ENCODE assay signal across 1 cellular context in the genomic region with DNA sequence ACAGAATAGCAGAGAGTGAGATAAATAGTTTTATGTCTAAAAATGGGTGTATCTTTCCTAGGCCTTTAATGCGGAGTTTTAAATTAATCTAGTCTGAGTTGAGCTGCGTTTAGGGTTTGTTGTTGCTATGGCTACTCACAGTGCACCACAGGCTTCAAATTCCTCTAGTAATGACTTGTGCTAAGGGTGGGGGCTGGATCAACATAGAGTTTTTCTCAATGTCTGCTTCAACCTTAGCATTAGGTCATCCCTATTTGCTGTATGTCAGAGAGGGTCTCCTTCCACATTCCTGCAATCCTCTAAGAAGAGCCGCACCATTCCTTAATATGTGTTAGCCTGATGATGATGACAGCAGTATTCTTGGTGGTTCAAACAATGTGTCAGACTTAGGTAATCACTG.
A peak's percentile ranks its signal among the peaks of the same experiment; 100 is the strongest.
TF ChIP-seq lines count a peak whose summit lies in the region.

No MANE protein-coding gene starts in this region.

TF ChIP-seq in K562, 482 proteins besides CTCF, POLR2A, EP300 and RAD21:
- TF ChIP-seq ZNF146 (CRISPR knock-in tag; IDR thresholded peaks at IDR 0.05; ENCODE audit: unreplicated experiment) (no peak), NFYB (IDR thresholded peaks at IDR 0.05; ENCODE audit: extremely low read depth, insufficient read length) (no peak), ZNF512 (tag; IDR thresholded peaks at IDR 0.05) (no peak), RFX1 (IDR thresholded peaks at IDR 0.05) (peak; percentile 30; the same call in 1 of the 2 replicates), ZNF384 (IDR thresholded peaks at IDR 0.05; ENCODE audit: low read depth, low read length) (no peak)
